In genomic region chr5:53019320-53019719, GRCh38 we compare ENCODE assay signal across 1 cellular context.
TF ChIP-seq lines count a peak whose summit lies in the region.

No MANE protein-coding gene starts in this region.

TF ChIP-seq in K562, 482 proteins besides CTCF, POLR2A, EP300 and RAD21 (continued from another document and continues in another):
- TF ChIP-seq NR4A1 (CRISPR knock-in tag; IDR thresholded peaks at IDR 0.05) = no peak
- TF ChIP-seq NR4A1 (tag; IDR thresholded peaks at IDR 0.05) = no peak
- TF ChIP-seq REST (CRISPR knock-in tag; IDR thresholded peaks at IDR 0.05; ENCODE audit: low read depth) = no peak
- no peak for TF ChIP-seq DDX20 (tag; IDR thresholded peaks at IDR 0.05; ENCODE audit: low read depth)
- TF ChIP-seq ZNF444 (CRISPR knock-in tag; IDR thresholded peaks at IDR 0.05) = no peak
- TF ChIP-seq NFATC3 (IDR thresholded peaks at IDR 0.05) = no peak
- TF ChIP-seq MEIS2 (IDR thresholded peaks at IDR 0.05; ENCODE audit: partially characterized antibody) = peak; percentile 52
- TF ChIP-seq HINFP (tag; conservative IDR thresholded peaks at IDR 0.05; ENCODE audit: low read depth) = no peak
- TF ChIP-seq SREBF1 (IDR thresholded peaks at IDR 0.05; ENCODE audit: borderline replicate concordance, low read depth, low read length) = no peak
- no peak for TF ChIP-seq VEZF1 (CRISPR knock-in tag; IDR thresholded peaks at IDR 0.05)
- no peak for TF ChIP-seq MNT (conservative IDR thresholded peaks at IDR 0.05)
- TF ChIP-seq MBD2 (IDR thresholded peaks at IDR 0.05; ENCODE audit: borderline replicate concordance, low read depth) = no peak
- TF ChIP-seq ZNF780A (CRISPR knock-in tag; IDR thresholded peaks at IDR 0.05) = no peak
- TF ChIP-seq RREB1 (CRISPR knock-in tag; IDR thresholded peaks at IDR 0.05) = no peak
- TF ChIP-seq MAZ (CRISPR knock-in tag; conservative IDR thresholded peaks at IDR 0.05 in 1 of 2, IDR thresholded peaks at IDR 0.05 in 1 of 2) = no peak
- TF ChIP-seq SMARCA5 (IDR thresholded peaks at IDR 0.05) = no peak
- peak; percentile 86 for TF ChIP-seq ATF3 (IDR thresholded peaks at IDR 0.05)
- TF ChIP-seq ATF3 (CRISPR knock-in tag; conservative IDR thresholded peaks at IDR 0.05) = peak; percentile 72; the same call in 1 of the 2 replicates
- no peak for TF ChIP-seq ZNF174 (CRISPR knock-in tag; IDR thresholded peaks at IDR 0.05)
- TF ChIP-seq FOXK2 (conservative IDR thresholded peaks at IDR 0.05 in 1 of 2, IDR thresholded peaks at IDR 0.05 in 1 of 2; ENCODE audit: low read depth in 2 of 2) = no peak
- TF ChIP-seq NFRKB (IDR thresholded peaks at IDR 0.05; ENCODE audit: low read depth) = no peak
- no peak for TF ChIP-seq ZBTB2 (IDR thresholded peaks at IDR 0.05)
- no peak for TF ChIP-seq ARID3A (IDR thresholded peaks at IDR 0.05; ENCODE audit: borderline replicate concordance, low read depth, low read length)
- 0 out of 2 replicates have a peak, but pooled peaks have one; percentile 38 for TF ChIP-seq CTBP1 (IDR thresholded peaks at IDR 0.05; ENCODE audit: borderline replicate concordance)
- TF ChIP-seq CCNT2 (IDR thresholded peaks at IDR 0.05; ENCODE audit: borderline replicate concordance, extremely low read depth, insufficient read length, low read depth, low read length) = no peak
- peak in 1 of 2 experiments; percentile 52; a peak in 1 of 4 replicates for TF ChIP-seq RCOR1 (IDR thresholded peaks at IDR 0.05; ENCODE audit: borderline replicate concordance in 1 of 2, low read depth in 2 of 2, low read length in 2 of 2)
- TF ChIP-seq FOS (IDR thresholded peaks at IDR 0.05; ENCODE audit: extremely low read depth, insufficient read length) = no peak
- TF ChIP-seq ZFP36 (IDR thresholded peaks at IDR 0.05; ENCODE audit: low read depth, low read length, partially characterized antibody) = no peak
- no peak for TF ChIP-seq CREB3 (tag; conservative IDR thresholded peaks at IDR 0.05; ENCODE audit: low read depth)
- peak; percentile 98 for TF ChIP-seq FOSL1 (tag; conservative IDR thresholded peaks at IDR 0.05)
- TF ChIP-seq LEF1 (IDR thresholded peaks at IDR 0.05) = no peak
- TF ChIP-seq SRSF1 (IDR thresholded peaks at IDR 0.05; ENCODE audit: low read depth, low read length) = no peak
- no peak for TF ChIP-seq MXI1 (IDR thresholded peaks at IDR 0.05; ENCODE audit: low read depth, low read length)
